ENCODE assay signal across 29 cellular contexts in genomic region chr1:145806844-145807243, GRCh38. TPM values are rescaled to one million over a fixed set of nuclear protein-coding genes. Genes with fewer than 3 reads are reported as not detected.
"Had no signal": no experiment of that assay in that cellular context is flagged by ENCODE, and none has a peak within 500 bp of the region (broad histone marks: within the 10 kb centered on the region; RNA-seq: fewer than 3 reads in every experiment).

No MANE protein-coding gene starts in this region.

- H3K27ac ChIP-seq: ascending aorta, breast epithelium, cardiac muscle cell, colonic mucosa, epithelial cell of prostate, esophagus squamous epithelium, heart left ventricle had no signal

- H3K27me3 ChIP-seq: ascending aorta, breast epithelium, cardiac muscle cell, colonic mucosa, esophagus squamous epithelium, heart left ventricle had no signal

- H3K4me1 ChIP-seq: breast epithelium, colonic mucosa had no signal

- DNase-seq: activated CD4-positive, alpha-beta T cell treated with anti-CD3 and anti-CD28 coated beads for 36 hours; activated CD4-positive, alpha-beta T cell treated with anti-CD3 and anti-CD28 coated beads, Interleukin-2, amount 10 ng/mL, durations not matched to agents 7 days and 5 days; activated CD4-positive, alpha-beta T cell treated with anti-CD3 and anti-CD28 coated beads, Interleukin-2, amount 50 U/mL, for 4 hours; activated CD4-positive, CD25-positive, alpha-beta regulatory T cell; activated CD4-positive, CD25-positive, alpha-beta regulatory T cell treated with anti-CD3 and anti-CD28 coated beads, Interleukin-2, amount 50 U/mL, for 72 hours; activated CD8-positive, alpha-beta memory T cell treated with anti-CD3 and anti-CD28 coated beads for 24 hours; activated CD8-positive, alpha-beta T cell treated with anti-CD3 and anti-CD28 coated beads for 36 hours; activated gamma-delta T cell; activated naive CD4-positive, alpha-beta T cell; activated naive CD4-positive, alpha-beta T cell treated with anti-CD3 and anti-CD28 coated beads, Interleukin-2, amount 10 ng/mL, durations not matched to agents 7 days and 5 days; activated naive CD8-positive, alpha-beta T cell treated with anti-CD3 and anti-CD28 coated beads, Interleukin-2, amount 10 ng/mL, durations not matched to agents 7 days and 5 days; activated T-cell treated with anti-CD3 and anti-CD28 coated beads, Interleukin-2, amount 50 U/mL, for 4 hours; central memory CD4-positive, alpha-beta T cell; cerebellar nuclear complex; colonic mucosa; effector CD8-positive, alpha-beta T cell; esophagus squamous epithelium; foreskin melanocyte; glutamatergic neuron; heart left ventricle; T-helper 2 cell had no signal

- FAIRE-seq: endometrium, endothelial cell of umbilical vein had no signal

- H3K9me3 ChIP-seq: ascending aorta, breast epithelium, colonic mucosa, esophagus squamous epithelium, heart left ventricle had no signal

- H3K4me3 ChIP-seq: ascending aorta, breast epithelium, cardiac muscle cell, colonic mucosa, esophagus squamous epithelium, heart left ventricle had no signal

- ATAC-seq: activated CD4-positive, alpha-beta T cell treated with anti-CD3 and anti-CD28 coated beads for 36 hours; activated CD8-positive, alpha-beta T cell treated with anti-CD3 and anti-CD28 coated beads for 36 hours; activated naive CD4-positive, alpha-beta T cell treated with anti-CD3 and anti-CD28 coated beads, Interleukin-2, amount 50 U/mL, for 72 hours; activated T-cell treated with anti-CD3 and anti-CD28 coated beads, Interleukin-2, amount 50 U/mL, for 4 hours; activated T-helper 17 cell treated with anti-CD3 and anti-CD28 coated beads, Interleukin-2, amount 50 U/mL, for 72 hours; heart left ventricle had no signal

- H3K36me3 ChIP-seq: ascending aorta, breast epithelium, cardiac muscle cell, colonic mucosa, esophagus squamous epithelium had no signal

RNA-seq across cellular contexts. Expression of gene NUDT17, which starts 38.6 kb away (rescaled TPM):
- total RNA-seq: ascending aorta had no signal
